ENCODE assay signal across 8 cellular contexts in the genomic region with DNA sequence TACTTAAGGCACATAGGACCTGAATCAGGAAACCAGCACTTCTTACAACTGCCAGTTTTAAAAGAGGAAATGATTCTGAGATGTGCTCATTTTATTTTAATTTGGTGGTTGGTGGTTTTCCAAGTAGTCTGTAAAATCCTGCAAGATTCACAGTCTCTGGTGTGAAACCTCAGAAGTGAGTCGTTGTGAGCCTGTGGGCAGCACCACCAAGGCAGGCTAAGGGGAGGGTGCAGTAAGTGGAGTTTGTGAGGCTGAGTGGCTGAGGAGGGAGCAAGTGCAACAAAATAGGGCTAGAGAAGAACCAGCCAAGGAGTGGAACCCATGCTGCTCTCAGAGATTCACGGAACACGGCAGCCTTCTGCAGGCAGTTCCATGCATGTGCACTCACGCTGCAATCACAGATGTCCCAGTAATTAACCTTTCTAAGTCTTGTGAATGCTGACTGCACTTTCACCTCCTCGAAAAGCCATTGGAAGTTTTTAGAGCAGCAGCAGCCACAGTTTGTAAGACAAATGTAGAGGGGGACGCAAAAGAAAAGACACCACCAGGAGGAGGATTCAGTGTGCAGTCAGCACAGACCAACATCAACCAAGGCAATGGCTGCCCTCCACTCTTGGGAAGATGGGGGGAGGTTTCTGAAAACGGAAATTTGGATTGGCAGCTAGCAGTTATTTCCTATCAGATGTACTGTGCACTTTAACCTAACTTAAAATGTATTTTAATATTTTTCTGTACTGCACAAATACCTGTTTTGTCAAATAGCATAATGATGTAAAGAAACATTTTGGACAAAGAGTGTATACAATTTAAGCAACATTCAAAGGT. TPM values are rescaled to one million over a fixed set of nuclear protein-coding genes. Genes with fewer than 3 reads are reported as not detected.
DNase-seq lines count a peak whose midpoint lies in the region; ATAC-seq and TF ChIP-seq lines count a peak whose summit lies in the region.

No MANE protein-coding gene starts in this region.

- H3K9me3 Mint-ChIP-seq in CD8-positive, alpha-beta memory T cell = no peaks in the 10 kb centered on the region
- no peaks in the 10 kb centered on the region for H3K9me3 Mint-ChIP-seq in activated CD4-positive, alpha-beta memory T cell treated with anti-CD3 and anti-CD28 coated beads for 36 hours
- no peaks in the 10 kb centered on the region for H3K9me3 Mint-ChIP-seq in stimulated activated memory B cell treated with anti-CD40 and anti-IgM and Interleukin-4, amounts not matched to agents 10 μg/mL and 1 μg/mL and 100 μg/mL, for 72 hours

- H3K36me3 ChIP-seq in CD8-positive, alpha-beta memory T cell (ENCODE audit: insufficient read depth, low read length) = no peaks in the 10 kb centered on the region

- peaks cover 0 to 30% (median 1%) of the 10 kb centered on the region in 3 donors for H3K36me3 Mint-ChIP-seq in CD8-positive, alpha-beta memory T cell
- peaks cover 16% of the 10 kb centered on the region for H3K36me3 Mint-ChIP-seq in activated CD4-positive, alpha-beta memory T cell treated with anti-CD3 and anti-CD28 coated beads for 36 hours
- peaks cover 39% of the 10 kb centered on the region for H3K36me3 Mint-ChIP-seq in stimulated activated memory B cell treated with anti-CD40 and anti-IgM and Interleukin-4, amounts not matched to agents 10 μg/mL and 1 μg/mL and 100 μg/mL, for 72 hours

- H3K27me3 Mint-ChIP-seq in CD8-positive, alpha-beta memory T cell = peaks cover 0 to 6% of the 10 kb centered on the region in 2 donors
- no peaks in the 10 kb centered on the region for H3K27me3 Mint-ChIP-seq in activated CD4-positive, alpha-beta memory T cell treated with anti-CD3 and anti-CD28 coated beads for 36 hours
- H3K27me3 Mint-ChIP-seq in stimulated activated memory B cell treated with anti-CD40 and anti-IgM and Interleukin-4, amounts not matched to agents 10 μg/mL and 1 μg/mL and 100 μg/mL, for 72 hours = no peaks in the 10 kb centered on the region

- peak overlapping the region; percentile 28 to 79 (median 47) for H3K27ac Mint-ChIP-seq in CD8-positive, alpha-beta memory T cell
- H3K27ac Mint-ChIP-seq in activated CD4-positive, alpha-beta memory T cell treated with anti-CD3 and anti-CD28 coated beads for 36 hours = no peak overlapping the region
- H3K27ac Mint-ChIP-seq in stimulated activated memory B cell treated with anti-CD40 and anti-IgM and Interleukin-4, amounts not matched to agents 10 μg/mL and 1 μg/mL and 100 μg/mL, for 72 hours = no peak overlapping the region

- CTCF ChIA-PET in CD8-positive, alpha-beta memory T cell (lab: Charles Lee) = interaction anchor here (0.9 kb wide), 1 partner anchor 13 kb away, joined by 3 read pairs; no protein-coding TSS in a partner anchor
- CTCF ChIA-PET in activated CD4-positive, alpha-beta memory T cell treated with anti-CD3 and anti-CD28 coated beads for 36 hours (lab: Charles Lee) = interaction anchor here (0.7 to 2.5 kb wide), 2 partner anchors 49 to 200 kb away, joined by 3 to 14 read pairs; partner anchors contain the start of gene LRCH1

- ATAC-seq in GM21367 (IDR thresholded peaks at IDR 0.05; ENCODE audit: unreplicated experiment) (peak; percentile 79), foreskin keratinocyte (no peak)
- ATAC-seq in stimulated activated memory B cell treated with anti-CD40 and anti-IgM and Interleukin-4, amounts not matched to agents 10 μg/mL and 1 μg/mL and 100 μg/mL, for 72 hours = peak; percentile 95

- POLR2A ChIA-PET in CD8-positive, alpha-beta memory T cell (lab: Charles Lee) = interaction anchor here (0.6 kb wide), 1 partner anchor 45 kb away, joined by 3 read pairs; no protein-coding TSS in a partner anchor
- POLR2A ChIA-PET in activated CD4-positive, alpha-beta memory T cell treated with anti-CD3 and anti-CD28 coated beads for 36 hours (lab: Charles Lee) = interaction anchor here (0.7 kb wide), 1 partner anchor 222 kb away, joined by 5 read pairs; no protein-coding TSS in a partner anchor

- DNase-seq in CD8-positive, alpha-beta memory T cell = peak; percentile 40 to 82 (median 51)
- DNase-seq in HT1080 (ENCODE audit: low read depth) = peak; percentile 67
- peak; percentile 74 for DNase-seq in activated CD4-positive, alpha-beta memory T cell treated with anti-CD3 and anti-CD28 coated beads for 36 hours
- DNase-seq in glomerular visceral epithelial cell (ENCODE audit: extremely low spot score) = peak; percentile 49
- DNase-seq in foreskin keratinocyte = no peak
- DNase-seq in COLO668 (lab: John Stamatoyannopoulos, UW; ENCODE audit: unreplicated experiment) = no peak

- H3K27ac ChIP-seq in CD8-positive, alpha-beta memory T cell (ENCODE audit: low read depth, low read length) = no peak overlapping the region
- no peak overlapping the region for H3K27ac ChIP-seq in foreskin keratinocyte

- H3K4me3 Mint-ChIP-seq in CD8-positive, alpha-beta memory T cell = peak overlapping the region in 6 of 7 donors; percentile 27 to 75 (median 51)
- peak overlapping the region; percentile 4 for H3K4me3 Mint-ChIP-seq in activated CD4-positive, alpha-beta memory T cell treated with anti-CD3 and anti-CD28 coated beads for 36 hours
- H3K4me3 Mint-ChIP-seq in stimulated activated memory B cell treated with anti-CD40 and anti-IgM and Interleukin-4, amounts not matched to agents 10 μg/mL and 1 μg/mL and 100 μg/mL, for 72 hours = no peak overlapping the region

- no peak for TF ChIP-seq CTCF in foreskin keratinocyte (conservative IDR thresholded peaks at IDR 0.05)

- H3K4me1 ChIP-seq in CD8-positive, alpha-beta memory T cell (ENCODE audit: insufficient read depth, low read length) = peaks cover 13% of the 10 kb centered on the region
- H3K4me1 ChIP-seq in foreskin keratinocyte = no peaks in the 10 kb centered on the region

- H3K4me3 ChIP-seq in CD8-positive, alpha-beta memory T cell (ENCODE audit: low read length) = no peak overlapping the region

- H3K27me3 ChIP-seq in CD8-positive, alpha-beta memory T cell (ENCODE audit: insufficient read depth, low read length, poor library complexity, severe bottlenecking) = no peaks in the 10 kb centered on the region
- H3K27me3 ChIP-seq in foreskin keratinocyte = no peaks in the 10 kb centered on the region

- intact Hi-C loops in activated CD4-positive, alpha-beta memory T cell treated with anti-CD3 and anti-CD28 coated beads for 36 hours (cut with micrococcal nuclease) = loop anchor here (2.0 kb wide), 1 partner anchor 45 kb away; the partner anchor contains the start of gene ESD

- H3K9me3 ChIP-seq in CD8-positive, alpha-beta memory T cell (ENCODE audit: low read length) = no peaks in the 10 kb centered on the region

- peaks cover 37 to 52% (median 44%) of the 10 kb centered on the region in 3 donors for H3K4me1 Mint-ChIP-seq in CD8-positive, alpha-beta memory T cell
- H3K4me1 Mint-ChIP-seq in activated CD4-positive, alpha-beta memory T cell treated with anti-CD3 and anti-CD28 coated beads for 36 hours (ENCODE audit: low read depth) = peaks cover 16% of the 10 kb centered on the region
- H3K4me1 Mint-ChIP-seq in stimulated activated memory B cell treated with anti-CD40 and anti-IgM and Interleukin-4, amounts not matched to agents 10 μg/mL and 1 μg/mL and 100 μg/mL, for 72 hours = peaks cover 19% of the 10 kb centered on the region

RNA-seq across cellular contexts. Expression of gene ESD, which starts 44.9 kb away (rescaled TPM):
- total RNA-seq in CD8-positive, alpha-beta memory T cell = 10 to 100 TPM; 91.9 to 98.5 TPM
- polyA plus RNA-seq in CD8-positive, alpha-beta memory T cell = 109 TPM
- total RNA-seq in HT1080 (2014; rRNA removed; shearing (Covaris generic)) = 112 and 151 TPM in 2 replicates
- polyA plus RNA-seq in HT1080 (2015; cell fraction: cytosol; rRNA removed) = 132 and 148 TPM in 2 replicates
- 131 and 155 TPM in 2 replicates for polyA plus RNA-seq in HT1080 (2015; cell fraction: nucleus; rRNA removed)
- total RNA-seq in activated CD4-positive, alpha-beta memory T cell treated with anti-CD3 and anti-CD28 coated beads for 36 hours = 100 to 1,000 TPM; 137 to 146 TPM
- total RNA-seq in foreskin keratinocyte = 138 and 140 TPM in 2 replicates
- 138 and 160 TPM in 2 replicates for polyA plus RNA-seq in foreskin keratinocyte

Comparison
In these comparisons a context has a peak if more than half of its experiments do, and no peak if none do; other contexts are left out.
1. DNase-seq: peak in CD8-positive, alpha-beta memory T cell (5 of 5), HT1080 (single experiment), activated CD4-positive, alpha-beta memory T cell treated with anti-CD3 and anti-CD28 coated beads for 36 hours (single experiment) and glomerular visceral epithelial cell (single experiment); none in foreskin keratinocyte (0 of 2) and COLO668 (single experiment).
2. H3K27ac Mint-ChIP-seq: peak in CD8-positive, alpha-beta memory T cell (8 of 8); none in activated CD4-positive, alpha-beta memory T cell treated with anti-CD3 and anti-CD28 coated beads for 36 hours (single experiment) and stimulated activated memory B cell treated with anti-CD40 and anti-IgM and Interleukin-4, amounts not matched to agents 10 μg/mL and 1 μg/mL and 100 μg/mL, for 72 hours (single experiment).